Comparison of ENCODE assay signal across 1 cellular context in genomic region chr17:45253879-45254278, GRCh38.
TF ChIP-seq lines count a peak whose summit lies in the region.

No MANE protein-coding gene starts in this region.

TF ChIP-seq in K562, 482 proteins besides CTCF, POLR2A, EP300 and RAD21:
- TF ChIP-seq CTBP1 (IDR thresholded peaks at IDR 0.05; ENCODE audit: borderline replicate concordance), result no peak
- no peak for TF ChIP-seq TGIF2 (CRISPR knock-in tag; IDR thresholded peaks at IDR 0.05)
- TF ChIP-seq CREBBP (IDR thresholded peaks at IDR 0.05; ENCODE audit: low read depth, low read length), result no peak
- TF ChIP-seq, protein P1, sequence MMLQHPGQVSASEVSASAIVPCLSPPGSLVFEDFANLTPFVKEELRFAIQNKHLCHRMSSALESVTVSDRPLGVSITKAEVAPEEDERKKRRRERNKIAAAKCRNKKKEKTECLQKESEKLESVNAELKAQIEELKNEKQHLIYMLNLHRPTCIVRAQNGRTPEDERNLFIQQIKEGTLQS (IDR thresholded peaks at IDR 0.05), result no peak
- TF ChIP-seq, protein P1 (CRISPR knock-in tag; conservative IDR thresholded peaks at IDR 0.05), result no peak
- peak; percentile 69 for TF ChIP-seq ZNF592 (IDR thresholded peaks at IDR 0.05)
- TF ChIP-seq NFIC (IDR thresholded peaks at IDR 0.05), result peak; percentile 91
